23 cellular contexts compared by ENCODE assay signal in the genomic region with DNA sequence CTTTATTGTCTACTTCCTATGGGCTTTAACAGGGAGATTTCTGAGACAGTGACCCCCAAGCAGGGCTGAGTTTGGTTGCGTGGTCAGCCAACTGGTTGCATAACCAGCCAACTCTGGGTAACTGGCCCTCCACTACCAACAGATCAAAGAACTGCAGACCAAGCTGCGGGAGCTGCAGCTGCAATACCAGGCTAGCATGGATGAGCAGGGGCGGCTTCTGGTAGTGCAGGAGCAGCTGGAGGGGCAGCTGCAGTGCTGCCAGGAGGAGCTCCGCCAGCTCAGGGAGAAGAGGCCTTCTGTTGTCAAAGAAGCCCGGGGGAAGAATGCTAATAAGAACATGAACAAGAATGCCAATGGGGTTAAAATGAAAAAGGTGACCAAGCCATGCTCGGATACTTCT. TPM values are rescaled to one million over a fixed set of nuclear protein-coding genes. Genes with fewer than 3 reads are reported as not detected.
A peak's percentile ranks its signal among the peaks of the same experiment; 100 is the strongest.
DNase-seq lines count a peak whose midpoint lies in the region; ATAC-seq and TF ChIP-seq lines count a peak whose summit lies in the region.
"Had no signal": no experiment of that assay in that cellular context is flagged by ENCODE, and none has a peak within 500 bp of the region (broad histone marks: within the 10 kb centered on the region; RNA-seq: fewer than 3 reads in every experiment).

No MANE protein-coding gene starts in this region.

- H3K4me3 ChIP-seq in endodermal cell (ENCODE audit: low read length) = no peak overlapping the region
- H3K4me3 ChIP-seq: cardiac muscle cell had no signal

- H3K27ac ChIP-seq in substantia nigra (ENCODE audit: low read depth, low read length, poor library complexity, severe bottlenecking) (peak overlapping the region; percentile 23), endodermal cell (ENCODE audit: low read depth, low read length) (no peak overlapping the region)
- H3K27ac ChIP-seq: cardiac muscle cell, VCaP had no signal

- no peaks in the 10 kb centered on the region for H3K27me3 ChIP-seq in endodermal cell (ENCODE audit: control insufficient read depth, insufficient read depth, low read length, poor library complexity, severe bottlenecking)
- H3K27me3 ChIP-seq: cardiac muscle cell had no signal

- H3K27ac Mint-ChIP-seq in endodermal cell = no peak overlapping the region

- 91 to 95% methylated on average over 6 of the region's 6 CpGs for WGBS in endodermal cell (ENCODE audit: insufficient coverage in 1 of 2, insufficient read length in 1 of 2), 2 experiments

- H3K4me1 ChIP-seq in endodermal cell (ENCODE audit: control insufficient read depth, insufficient read depth, low read length) = peaks cover 12% of the 10 kb centered on the region

- H3K36me3 ChIP-seq in endodermal cell (ENCODE audit: control insufficient read depth, insufficient read depth, low read length) = no peaks in the 10 kb centered on the region
- H3K36me3 ChIP-seq: cardiac muscle cell had no signal

- H3K9ac ChIP-seq in endodermal cell (ENCODE audit: extremely low read depth, low read length, poor library complexity, severe bottlenecking) = no peak overlapping the region

- H3K27me3 Mint-ChIP-seq in endodermal cell (ENCODE audit: insufficient read depth) = no peaks in the 10 kb centered on the region

- peaks cover 4% of the 10 kb centered on the region for H3K36me3 Mint-ChIP-seq in endodermal cell (ENCODE audit: low read depth)
- H3K36me3 Mint-ChIP-seq: CD4-positive, alpha-beta memory T cell had no signal

- DNase-seq in NCI-H1694 (lab: John Stamatoyannopoulos, UW) (peak; percentile 11), anterior cingulate cortex (lab: John Stamatoyannopoulos, UW) (peak in 37 of 58 donors; percentile 9 to 79 (median 45)), medulla oblongata (ENCODE audit: extremely low spot score) (peak; percentile 67), substantia nigra (lab: John Stamatoyannopoulos, UW) (peak in 36 of 49 donors; percentile 16 to 80 (median 57)), endodermal cell (no peak)
- DNase-seq: activated CD4-positive, alpha-beta T cell treated with anti-CD3 and anti-CD28 coated beads for 48 hours; activated naive CD4-positive, alpha-beta T cell treated with Interleukin-2 at 50 U/mL for 16 hours; activated T-cell treated with anti-CD3 and anti-CD28 coated beads, Interleukin-2, amount 50 U/mL, for 4 hours; amniotic stem cell; CD4-positive, alpha-beta memory T cell; NCI-H1417 treated with DMSO at 0.1 percent for 48 hours; retina; stimulated activated naive CD4-positive, alpha-beta T cell had no signal

- H3K4me3 Mint-ChIP-seq in endodermal cell = no peak overlapping the region
- H3K4me3 Mint-ChIP-seq: activated T-cell treated with anti-CD3 and anti-CD28 coated beads, Interleukin-2, amount 50 U/mL, for 4 hours; CD4-positive, alpha-beta memory T cell had no signal

- no peaks in the 10 kb centered on the region for H3K9me3 Mint-ChIP-seq in endodermal cell
- H3K9me3 Mint-ChIP-seq: activated T-cell treated with anti-CD3 and anti-CD28 coated beads, Interleukin-2, amount 50 U/mL, for 4 hours; CD4-positive, alpha-beta memory T cell had no signal

- no peak for ATAC-seq in HG02870 (IDR thresholded peaks at IDR 0.05; ENCODE audit: unreplicated experiment)
- no peak for ATAC-seq in HG03108 (IDR thresholded peaks at IDR 0.05; ENCODE audit: unreplicated experiment)
- ATAC-seq: activated T-cell treated with anti-CD3 and anti-CD28 coated beads, Interleukin-2, amount 50 U/mL, for 4 hours had no signal

- H3K9me3 ChIP-seq in endodermal cell (ENCODE audit: control insufficient read depth, low read length) = no peaks in the 10 kb centered on the region

- TF ChIP-seq CTCF in endodermal cell (conservative IDR thresholded peaks at IDR 0.05) = no peak

- H3K4me1 Mint-ChIP-seq in endodermal cell = no peaks in the 10 kb centered on the region
- H3K4me1 Mint-ChIP-seq: CD4-positive, alpha-beta memory T cell had no signal

RNA-seq across cellular contexts. Expression of a gene that starts 15.7 kb away (rescaled TPM):
- 10 to 100 TPM in 1 of 2 donors, 1 to 10 TPM in 1; 6.6 to 11.5 TPM for total RNA-seq in endodermal cell
- polyA plus RNA-seq in endodermal cell (2013, experiment 1 of 2) = 25.3 TPM
- polyA plus RNA-seq in endodermal cell (2013, experiment 2 of 2) = 28.7 TPM
- total RNA-seq: T-helper 2 cell treated with Interferon-gamma antibody and Interleukin-4, amounts not matched to agents 100 ng/mL and 5 ng/mL, for 36 hours had no signal
- polyA plus RNA-seq: CD4-positive, alpha-beta memory T cell had no signal

RNA-seq across cellular contexts. Expression of a gene that starts 22.7 kb away (rescaled TPM):
- 10 to 100 TPM; 46.0 to 51.2 TPM for total RNA-seq in endodermal cell
- 53.3 TPM for polyA plus RNA-seq in endodermal cell (2013, experiment 1 of 2)
- 41.1 TPM for polyA plus RNA-seq in endodermal cell (2013, experiment 2 of 2)

RNA-seq across cellular contexts. Expression of a gene that starts 38.9 kb away (rescaled TPM):
- total RNA-seq in endodermal cell = not detected
- polyA plus RNA-seq in endodermal cell (2013, experiment 1 of 2) = not detected
- polyA plus RNA-seq in endodermal cell (2013, experiment 2 of 2) = 0.25 TPM
- total RNA-seq: activated CD8-positive, alpha-beta memory T cell treated with anti-CD3 and anti-CD28 coated beads for 36 hours; activated T-cell treated with anti-CD3 and anti-CD28 coated beads, Interleukin-2, amount 50 U/mL, for 4 hours; cardiac muscle cell; CD4-positive, alpha-beta memory T cell; dermis microvascular lymphatic vessel endothelial cell; lung microvascular endothelial cell; MCF 10A; OCI-LY7; T-helper 2 cell treated with Interferon-gamma antibody and Interleukin-4, amounts not matched to agents 100 ng/mL and 5 ng/mL, for 36 hours had no signal
- polyA plus RNA-seq: CD4-positive, alpha-beta memory T cell had no signal

RNA-seq across cellular contexts. Expression of a gene that starts 48.2 kb away (rescaled TPM):
- total RNA-seq in endodermal cell = 100 to 1,000 TPM; 122 to 157 TPM
- 128 TPM for polyA plus RNA-seq in endodermal cell (2013, experiment 1 of 2)
- polyA plus RNA-seq in endodermal cell (2013, experiment 2 of 2) = 128 TPM
